In genomic region chr5:76083555-76084495, GRCh38 we compare ENCODE assay signal across 8 cellular contexts. TPM values are rescaled to one million over a fixed set of nuclear protein-coding genes. Genes with fewer than 3 reads are reported as not detected.
A peak's percentile ranks its signal among the peaks of the same experiment; 100 is the strongest.
DNase-seq lines count a peak whose midpoint lies in the region; ATAC-seq, FAIRE-seq and TF ChIP-seq lines count a peak whose summit lies in the region.

No MANE protein-coding gene starts in this region.

- 0 to 1% methylated on average over 50 of the region's 50 CpGs for WGBS in ectodermal cell, 2 experiments
- WGBS in psoas muscle, 3 donors: 1% methylated on average over 47 to 50 of the region's 50 CpGs

- H3K4me1 ChIP-seq in ectodermal cell (ENCODE audit: control insufficient read depth, insufficient read depth, low read length) (peaks cover 8% of the 10 kb centered on the region), psoas muscle (no peaks in the 10 kb centered on the region)

- peak; percentile 9 for FAIRE-seq in GM12891 (lab: Jason Lieb, UNC)

- H3K27me3 ChIP-seq in ectodermal cell (ENCODE audit: control insufficient read depth, insufficient read depth, low read length, poor library complexity, severe bottlenecking): peaks cover 81% of the 10 kb centered on the region
- peaks cover 12 to 72% (median 15%) of the 10 kb centered on the region in 3 donors for H3K27me3 ChIP-seq in psoas muscle (ENCODE audit: insufficient read depth in 3 of 3, low read length in 2 of 3)

- intact Hi-C loops in psoas muscle (cut with DNase I): no loop called here

- no peak for TF ChIP-seq POLR2A in GM12891 (IDR thresholded peaks at IDR 0.05; ENCODE audit: low read depth, low read length)

- H3K27ac ChIP-seq in ectodermal cell (ENCODE audit: insufficient read depth, low read depth, low read length, poor library complexity, severe bottlenecking) (no peak overlapping the region), psoas muscle (no peak overlapping the region)

- no peak for TF ChIP-seq CTCF in psoas muscle (IDR thresholded peaks at IDR 0.05)

- no peak for ATAC-seq in psoas muscle
- no peak for ATAC-seq in HG03108 (IDR thresholded peaks at IDR 0.05; ENCODE audit: unreplicated experiment)
- ATAC-seq in HG02571 (IDR thresholded peaks at IDR 0.05; ENCODE audit: unreplicated experiment): no peak

- peak overlapping the region; percentile 51 for H3K4me3 ChIP-seq in ectodermal cell (ENCODE audit: insufficient read depth, low read depth, low read length)
- peak overlapping the region; percentile 22 for H3K4me3 ChIP-seq in psoas muscle

- H3K9me3 ChIP-seq in ectodermal cell (ENCODE audit: control insufficient read depth, low read length): no peaks in the 10 kb centered on the region
- H3K9me3 ChIP-seq in psoas muscle: no peaks in the 10 kb centered on the region

- DNase-seq in GM12891 (ENCODE audit: insufficient read length, low spot score) (peak; percentile 36), NCI-H748 treated with DMSO at 0.1 percent for 48 hours (lab: John Stamatoyannopoulos, UW) (peak; percentile 77), psoas muscle (no peak), NCI-H1436 treated with DMSO at 0.1 percent for 48 hours (lab: John Stamatoyannopoulos, UW) (no peak), NCI-H1048 (lab: John Stamatoyannopoulos, UW) (no peak)

- H3K36me3 ChIP-seq in ectodermal cell (ENCODE audit: control insufficient read depth, insufficient read depth, low read length) (no peaks in the 10 kb centered on the region), psoas muscle (ENCODE audit: insufficient read depth in 1 of 2, low read depth in 1 of 2) (no peaks in the 10 kb centered on the region)

TF ChIP-seq in GM12891, 5 proteins besides CTCF, POLR2A, EP300 and RAD21:
- TF ChIP-seq PAX5 (IDR thresholded peaks at IDR 0.05; ENCODE audit: insufficient read depth, low read length, severe bottlenecking): no peak
- TF ChIP-seq POU2F2 (IDR thresholded peaks at IDR 0.05; ENCODE audit: low read depth, low read length): no peak
- no peak for TF ChIP-seq SPI1 (IDR thresholded peaks at IDR 0.05; ENCODE audit: low read depth, low read length)
- TF ChIP-seq POLR2AphosphoS5 (IDR thresholded peaks at IDR 0.05; ENCODE audit: low read depth, low read length): no peak
- no peak for TF ChIP-seq TAF1 (IDR thresholded peaks at IDR 0.05; ENCODE audit: low read depth, low read length)

RNA-seq across cellular contexts. Expression of gene SV2C, which starts 0.6 kb away (rescaled TPM):
- polyA plus RNA-seq in GM12891 (2012; ENCODE audit: low read depth, missing spikeins): not detected
- polyA plus RNA-seq in ectodermal cell (2013, experiment 1 of 4): 3.1 TPM
- polyA plus RNA-seq in ectodermal cell (2013, experiment 2 of 4): 3.9 TPM
- 1.6 TPM for polyA plus RNA-seq in ectodermal cell (2013, experiment 3 of 4)
- polyA plus RNA-seq in ectodermal cell (2013, experiment 4 of 4): 2.7 TPM
- total RNA-seq in psoas muscle: not detected
- polyA plus RNA-seq in psoas muscle: under 1 TPM in 2 of 3 donors, not detected in 1; under 0.01 to 0.01 TPM

Comparison
In these comparisons a context has a peak if more than half of its experiments do, and no peak if none do; other contexts are left out.
1. DNase-seq: peak in GM12891 (single experiment) and NCI-H748 treated with DMSO at 0.1 percent for 48 hours (single experiment); none in psoas muscle (0 of 2), NCI-H1436 treated with DMSO at 0.1 percent for 48 hours (single experiment) and NCI-H1048 (single experiment).